ENCODE assay signal across 10 cellular contexts in genomic region chr3:197354195-197355059, GRCh38. TPM values are rescaled to one million over a fixed set of nuclear protein-coding genes. Genes with fewer than 3 reads are reported as not detected.
DNase-seq lines count a peak whose midpoint lies in the region; ATAC-seq and TF ChIP-seq lines count a peak whose summit lies in the region.
"Had no signal": no experiment of that assay in that cellular context is flagged by ENCODE, and none has a peak within 500 bp of the region (broad histone marks: within the 10 kb centered on the region; RNA-seq: fewer than 3 reads in every experiment).

No MANE protein-coding gene starts in this region.

- peaks cover 28% of the 10 kb centered on the region for H3K4me1 ChIP-seq in psoas muscle

- intact Hi-C loops in head of caudate nucleus (cut with DNase I) = no loop called here
- intact Hi-C loops in psoas muscle (cut with DNase I) = loop anchor here in 1 of 2 donors (5.0 kb wide), 1 partner anchor 57 kb away; the partner anchor contains the start of gene DLG1

- peak overlapping the region; percentile 61 for H3K4me3 ChIP-seq in psoas muscle

- no peaks in the 10 kb centered on the region for H3K36me3 Mint-ChIP-seq in T-helper 2 cell treated with Interferon-gamma antibody and Interleukin-4, amounts not matched to agents 5 μg/mL and 100 μg/mL, for 36 hours (ENCODE audit: low read depth)
- H3K36me3 Mint-ChIP-seq: activated naive CD8-positive, alpha-beta T cell treated with anti-CD3 and anti-CD28 coated beads, Interleukin-2, amount 10 ng/mL, durations not matched to agents 7 days and 5 days had no signal

- no peaks in the 10 kb centered on the region for H3K27me3 ChIP-seq in psoas muscle (ENCODE audit: insufficient read depth in 3 of 3, low read length in 2 of 3)

- peak overlapping the region; percentile 94 for H3K27ac ChIP-seq in psoas muscle

- peaks cover 2% of the 10 kb centered on the region for H3K9me3 Mint-ChIP-seq in T-helper 2 cell treated with Interferon-gamma antibody and Interleukin-4, amounts not matched to agents 5 μg/mL and 100 μg/mL, for 36 hours

- H3K4me1 Mint-ChIP-seq in T-helper 2 cell treated with Interferon-gamma antibody and Interleukin-4, amounts not matched to agents 5 μg/mL and 100 μg/mL, for 36 hours (ENCODE audit: low read depth) = no peaks in the 10 kb centered on the region
- H3K4me1 Mint-ChIP-seq: activated naive CD8-positive, alpha-beta T cell treated with anti-CD3 and anti-CD28 coated beads, Interleukin-2, amount 10 ng/mL, durations not matched to agents 7 days and 5 days had no signal

- H3K36me3 ChIP-seq in psoas muscle (ENCODE audit: insufficient read depth in 1 of 2, low read depth in 1 of 2) = no peaks in the 10 kb centered on the region

- DNase-seq in DMS79 (lab: John Stamatoyannopoulos, UW) = peak; percentile 96
- DNase-seq in RPMI7951 (ENCODE audit: low read depth) = peak; percentile 94
- DNase-seq in head of caudate nucleus = peak in 35 of 42 donors; percentile 15 to 79 (median 45)
- peak; percentile 69 to 89 for DNase-seq in psoas muscle
- no peak for DNase-seq in T-helper 2 cell treated with Interferon-gamma antibody and Interleukin-4, amounts not matched to agents 5 μg/mL and 100 μg/mL, for 36 hours (ENCODE audit: low spot score)
- no peak for DNase-seq in cortex of kidney (lab: John Stamatoyannopoulos, UW)
- no peak for DNase-seq in COLO829 (ENCODE audit: low spot score)
- DNase-seq: activated naive CD8-positive, alpha-beta T cell treated with anti-CD3 and anti-CD28 coated beads, Interleukin-2, amount 10 ng/mL, durations not matched to agents 7 days and 5 days; midbrain had no signal

- H3K27ac Mint-ChIP-seq in T-helper 2 cell treated with Interferon-gamma antibody and Interleukin-4, amounts not matched to agents 5 μg/mL and 100 μg/mL, for 36 hours = no peak overlapping the region
- H3K27ac Mint-ChIP-seq: activated naive CD8-positive, alpha-beta T cell treated with anti-CD3 and anti-CD28 coated beads, Interleukin-2, amount 10 ng/mL, durations not matched to agents 7 days and 5 days had no signal

- TF ChIP-seq CTCF in psoas muscle (IDR thresholded peaks at IDR 0.05) = no peak

- no peaks in the 10 kb centered on the region for H3K9me3 ChIP-seq in psoas muscle

- peaks cover 6% of the 10 kb centered on the region for H3K27me3 Mint-ChIP-seq in T-helper 2 cell treated with Interferon-gamma antibody and Interleukin-4, amounts not matched to agents 5 μg/mL and 100 μg/mL, for 36 hours (ENCODE audit: low read depth)

- no peak overlapping the region for H3K4me3 Mint-ChIP-seq in T-helper 2 cell treated with Interferon-gamma antibody and Interleukin-4, amounts not matched to agents 5 μg/mL and 100 μg/mL, for 36 hours
- H3K4me3 Mint-ChIP-seq: activated naive CD8-positive, alpha-beta T cell treated with anti-CD3 and anti-CD28 coated beads, Interleukin-2, amount 10 ng/mL, durations not matched to agents 7 days and 5 days had no signal

- WGBS in psoas muscle, 3 donors = 16 to 32% (median 23%) methylated on average over 26 of the region's 26 CpGs

- peak; percentile 59 to 79 (median 68) for ATAC-seq in psoas muscle
- ATAC-seq in HG03280 (IDR thresholded peaks at IDR 0.05; ENCODE audit: unreplicated experiment) = no peak

RNA-seq across cellular contexts. Expression of gene DLG1, which starts 56.0 kb away (rescaled TPM):
- 97.2 and 104 TPM in 2 replicates for total RNA-seq in RPMI7951 (2014; rRNA removed; shearing (Covaris generic))
- total RNA-seq in psoas muscle = 10 to 100 TPM; 51.3 to 57.6 (median 52.8) TPM
- polyA plus RNA-seq in psoas muscle = 10 to 100 TPM; 16.1 to 42.8 (median 21.6) TPM

Comparison
In these comparisons a context has a peak if more than half of its experiments do, and no peak if none do; other contexts are left out.
1. DNase-seq: peak in DMS79 (single experiment), RPMI7951 (single experiment), head of caudate nucleus (35 of 42) and psoas muscle (2 of 2); none in T-helper 2 cell treated with Interferon-gamma antibody and Interleukin-4, amounts not matched to agents 5 μg/mL and 100 μg/mL, for 36 hours (single experiment), cortex of kidney (single experiment) and COLO829 (single experiment).